In the genomic region with DNA sequence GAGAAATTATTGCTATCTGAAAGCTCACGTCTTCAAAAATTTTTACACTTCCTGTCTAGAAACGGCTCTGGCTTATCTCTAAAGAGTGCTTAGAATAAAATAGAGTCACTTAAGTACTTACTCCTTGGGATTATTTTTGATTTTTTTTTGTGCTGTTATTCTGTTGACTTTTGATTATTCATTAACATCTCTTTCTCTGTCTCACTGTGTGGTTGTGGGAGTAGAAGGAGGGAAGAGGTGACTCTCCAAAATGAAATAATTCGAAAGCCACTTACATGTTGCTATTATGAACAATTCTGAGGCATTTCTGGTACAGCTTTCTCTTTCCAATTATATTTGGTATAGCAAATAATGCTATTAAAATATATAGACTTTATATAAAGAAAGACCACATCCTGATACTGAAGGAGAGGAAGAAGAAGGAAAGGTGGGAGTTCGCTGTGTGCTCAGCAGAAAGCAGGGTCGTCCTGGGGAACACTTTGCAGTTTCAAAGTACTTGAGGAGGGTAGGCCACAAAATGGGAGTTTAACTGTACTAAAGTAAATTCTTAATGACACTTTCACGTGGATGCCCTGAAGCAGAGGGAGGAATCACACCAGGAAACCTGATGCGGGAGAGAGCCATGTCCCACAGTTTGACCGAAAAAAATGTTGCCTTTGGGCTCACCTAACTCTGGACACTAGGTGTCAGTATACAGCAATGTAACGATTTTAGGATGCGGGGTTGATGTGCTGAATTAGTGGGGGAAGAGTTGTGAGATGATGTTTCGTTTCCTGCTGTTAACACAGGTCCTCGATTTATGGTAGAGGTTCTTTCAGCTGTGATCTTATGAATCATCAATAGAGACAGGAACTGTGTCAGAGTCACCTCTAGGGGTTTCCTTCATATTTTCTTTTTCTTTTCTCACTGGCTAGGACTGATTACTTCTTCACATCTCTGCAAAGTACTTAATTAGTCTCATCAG, we compare ENCODE assay signal across 8 cellular contexts. TPM values are rescaled to one million over a fixed set of nuclear protein-coding genes. Genes with fewer than 3 reads are reported as not detected.
DNase-seq lines count a peak whose midpoint lies in the region; ATAC-seq and TF ChIP-seq lines count a peak whose summit lies in the region.

No MANE protein-coding gene starts in this region.

- H3K36me3 Mint-ChIP-seq in activated naive CD8-positive, alpha-beta T cell, result no peaks in the 10 kb centered on the region
- H3K36me3 Mint-ChIP-seq in glutamatergic neuron (ENCODE audit: unreplicated experiment) (peaks cover 5% of the 10 kb centered on the region), progenitor cell of endocrine pancreas (ENCODE audit: insufficient read depth) (peaks cover 10% of the 10 kb centered on the region)

- H3K4me3 Mint-ChIP-seq in activated naive CD8-positive, alpha-beta T cell, result peak overlapping the region; percentile 47
- H3K4me3 Mint-ChIP-seq in glutamatergic neuron (ENCODE audit: unreplicated experiment), result no peak overlapping the region
- no peak overlapping the region for H3K4me3 Mint-ChIP-seq in progenitor cell of endocrine pancreas (ENCODE audit: low read depth)

- no peaks in the 10 kb centered on the region; the same call in 1 of the 2 replicates for H3K9me3 ChIP-seq in SK-N-MC (ENCODE audit: low read depth, low read length)

- peaks cover 19% of the 10 kb centered on the region for H3K4me1 Mint-ChIP-seq in activated naive CD8-positive, alpha-beta T cell (ENCODE audit: low read depth)
- peaks cover 6% of the 10 kb centered on the region for H3K4me1 Mint-ChIP-seq in glutamatergic neuron (ENCODE audit: low read depth, unreplicated experiment)
- H3K4me1 Mint-ChIP-seq in progenitor cell of endocrine pancreas (ENCODE audit: low read depth), result peaks cover 12% of the 10 kb centered on the region

- no peak overlapping the region for H3K27ac ChIP-seq in SK-N-MC

- H3K27me3 Mint-ChIP-seq in activated naive CD8-positive, alpha-beta T cell, result peaks cover 8% of the 10 kb centered on the region
- H3K27me3 Mint-ChIP-seq in glutamatergic neuron (ENCODE audit: unreplicated experiment), result no peaks in the 10 kb centered on the region
- H3K27me3 Mint-ChIP-seq in progenitor cell of endocrine pancreas, result no peaks in the 10 kb centered on the region

- DNase-seq in activated CD4-positive, CD25-positive, alpha-beta regulatory T cell (lab: John Stamatoyannopoulos, UW), result peak in 3 of 4 experiments; percentile 1 to 18 (median 7)
- no peak for DNase-seq in activated CD4-positive, CD25-positive, alpha-beta regulatory T cell treated with anti-CD3 and anti-CD28 coated beads, Interleukin-2, amount 50 U/mL, for 72 hours
- DNase-seq in NCI-H1092 treated with DMSO at 0.1 percent for 48 hours (lab: John Stamatoyannopoulos, UW) (peak; percentile 72), SK-N-MC (ENCODE audit: low read depth, low spot score) (peak; percentile 24), glutamatergic neuron (peak; percentile 22), progenitor cell of endocrine pancreas (ENCODE audit: low spot score, unreplicated experiment) (peak; percentile 29)

- no peak overlapping the region for H3K9ac ChIP-seq in SK-N-MC (ENCODE audit: insufficient read length)

- TF ChIP-seq CTCF in glutamatergic neuron (IDR thresholded peaks at IDR 0.05; ENCODE audit: partially characterized antibody, unreplicated experiment) (peak; percentile 79), progenitor cell of endocrine pancreas (IDR thresholded peaks at IDR 0.05; ENCODE audit: unreplicated experiment) (peak; percentile 87)

- H3K9me3 Mint-ChIP-seq in activated naive CD8-positive, alpha-beta T cell (ENCODE audit: low read depth), result no peaks in the 10 kb centered on the region
- H3K9me3 Mint-ChIP-seq in glutamatergic neuron (ENCODE audit: unreplicated experiment), result no peaks in the 10 kb centered on the region
- peaks cover 16% of the 10 kb centered on the region for H3K9me3 Mint-ChIP-seq in progenitor cell of endocrine pancreas (ENCODE audit: low read depth)

- H3K4me3 ChIP-seq in SK-N-MC, result no peak overlapping the region

- H3K27ac Mint-ChIP-seq in activated naive CD8-positive, alpha-beta T cell, result peak overlapping the region; percentile 41
- H3K27ac Mint-ChIP-seq in glutamatergic neuron (ENCODE audit: unreplicated experiment) (no peak overlapping the region), progenitor cell of endocrine pancreas (no peak overlapping the region)

- H3K36me3 ChIP-seq in SK-N-MC (ENCODE audit: insufficient read depth, low read length), result no peaks in the 10 kb centered on the region

- peak; percentile 95 for ATAC-seq in HG02759 (IDR thresholded peaks at IDR 0.05; ENCODE audit: unreplicated experiment)

RNA-seq across cellular contexts. Expression of a gene that starts 9.8 kb away (rescaled TPM):
- 74.3 TPM for total RNA-seq in glutamatergic neuron (ENCODE audit: unreplicated experiment)
- total RNA-seq in progenitor cell of endocrine pancreas, result 80.0 and 83.9 TPM in 2 replicates
